ENCODE assay signal across 1 cellular context in genomic region chr2:148362144-148362796, GRCh38.
TF ChIP-seq lines count a peak whose summit lies in the region.

No MANE protein-coding gene starts in this region.

TF ChIP-seq in GM23338, 12 proteins besides CTCF, POLR2A, EP300 and RAD21 (continued from another document):
- TF ChIP-seq ZNF462 (CRISPR knock-in tag; IDR thresholded peaks at IDR 0.05) = no peak
- TF ChIP-seq ETS1 (IDR thresholded peaks at IDR 0.05) = no peak
- TF ChIP-seq CREB1 (CRISPR knock-in tag; IDR thresholded peaks at IDR 0.05; ENCODE audit: low read depth) = no peak
- no peak for TF ChIP-seq STAT1 (IDR thresholded peaks at IDR 0.05; ENCODE audit: unreplicated experiment)
- no peak for TF ChIP-seq ZNF331 (CRISPR knock-in tag; IDR thresholded peaks at IDR 0.05; ENCODE audit: low read depth)
- no peak for TF ChIP-seq EZH2 (IDR thresholded peaks at IDR 0.05; ENCODE audit: low read depth, unreplicated experiment)
- no peak for TF ChIP-seq REST (IDR thresholded peaks at IDR 0.05; ENCODE audit: unreplicated experiment)
- TF ChIP-seq JUNB (IDR thresholded peaks at IDR 0.05; ENCODE audit: unreplicated experiment) = no peak
